In the genomic region with DNA sequence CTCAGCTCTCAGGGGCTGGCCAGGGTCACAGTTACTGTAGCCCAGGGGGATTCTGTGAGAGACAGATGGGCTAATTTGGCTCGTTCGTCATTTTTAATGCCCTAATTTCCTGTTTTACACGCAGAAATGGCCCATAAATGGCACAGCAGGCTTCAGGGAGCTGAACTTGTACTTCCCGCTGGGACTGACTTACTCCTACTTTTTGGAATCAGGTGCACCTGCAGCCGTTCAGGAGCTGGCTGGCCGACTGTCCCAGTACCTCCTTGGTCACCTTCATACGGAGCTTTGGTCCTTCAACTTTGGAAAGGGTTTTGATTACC, we compare ENCODE assay signal across 23 cellular contexts.
"Had no signal": no experiment of that assay in that cellular context is flagged by ENCODE, and none has a peak within 500 bp of the region (broad histone marks: within the 10 kb centered on the region; RNA-seq: fewer than 3 reads in every experiment).

No MANE protein-coding gene starts in this region.

- H3K36me3 ChIP-seq: adrenal gland, colonic mucosa, gastroesophageal sphincter, sigmoid colon, suprapubic skin, tibial artery, upper lobe of right lung, WERI-Rb-1 had no signal

- FAIRE-seq: endometrium, keratinocyte had no signal

- DNase-seq: activated CD4-positive, alpha-beta T cell treated with anti-CD3 and anti-CD28 coated beads, Interleukin-2, amount 50 U/mL, for 48 hours; activated CD8-positive, alpha-beta memory T cell treated with anti-CD3 and anti-CD28 coated beads for 24 hours; activated CD8-positive, alpha-beta memory T cell treated with anti-CD3 and anti-CD28 coated beads, Interleukin-2, amount 50 U/mL, for 4 hours; activated naive CD4-positive, alpha-beta T cell treated with anti-CD3 and anti-CD28 coated beads for 36 hours; activated naive CD8-positive, alpha-beta T cell treated with anti-CD3 and anti-CD28 coated beads for 36 hours; activated T-cell treated with anti-CD3 and anti-CD28 coated beads, Interleukin-2, amount 50 U/mL, for 1 hour; colonic mucosa; effector CD8-positive, alpha-beta T cell; hippocampal formation; left cardiac atrium; sigmoid colon; stimulated activated naive CD4-positive, alpha-beta T cell; T1000; upper lobe of right lung; WERI-Rb-1 had no signal

- H3K4me1 ChIP-seq: adrenal gland, body of pancreas, colonic mucosa, upper lobe of right lung had no signal

- H3K27me3 ChIP-seq: adrenal gland, colonic mucosa had no signal

- H3K9me3 ChIP-seq: adrenal gland, body of pancreas, colonic mucosa, gastroesophageal sphincter, sigmoid colon, suprapubic skin, tibial artery, upper lobe of right lung had no signal

- H3K27ac ChIP-seq: adrenal gland, body of pancreas, colonic mucosa, gastroesophageal sphincter, sigmoid colon, suprapubic skin, tibial artery, upper lobe of right lung, WERI-Rb-1 had no signal

- H3K4me3 ChIP-seq: adrenal gland, body of pancreas, colonic mucosa, gastroesophageal sphincter, sigmoid colon, suprapubic skin, upper lobe of right lung had no signal

- ATAC-seq: activated CD4-positive, CD25-positive, alpha-beta regulatory T cell treated with anti-CD3 and anti-CD28 coated beads, Interleukin-2, amount 50 U/mL, for 24 hours had no signal
